ENCODE assay signal across 9 cellular contexts in the genomic region with DNA sequence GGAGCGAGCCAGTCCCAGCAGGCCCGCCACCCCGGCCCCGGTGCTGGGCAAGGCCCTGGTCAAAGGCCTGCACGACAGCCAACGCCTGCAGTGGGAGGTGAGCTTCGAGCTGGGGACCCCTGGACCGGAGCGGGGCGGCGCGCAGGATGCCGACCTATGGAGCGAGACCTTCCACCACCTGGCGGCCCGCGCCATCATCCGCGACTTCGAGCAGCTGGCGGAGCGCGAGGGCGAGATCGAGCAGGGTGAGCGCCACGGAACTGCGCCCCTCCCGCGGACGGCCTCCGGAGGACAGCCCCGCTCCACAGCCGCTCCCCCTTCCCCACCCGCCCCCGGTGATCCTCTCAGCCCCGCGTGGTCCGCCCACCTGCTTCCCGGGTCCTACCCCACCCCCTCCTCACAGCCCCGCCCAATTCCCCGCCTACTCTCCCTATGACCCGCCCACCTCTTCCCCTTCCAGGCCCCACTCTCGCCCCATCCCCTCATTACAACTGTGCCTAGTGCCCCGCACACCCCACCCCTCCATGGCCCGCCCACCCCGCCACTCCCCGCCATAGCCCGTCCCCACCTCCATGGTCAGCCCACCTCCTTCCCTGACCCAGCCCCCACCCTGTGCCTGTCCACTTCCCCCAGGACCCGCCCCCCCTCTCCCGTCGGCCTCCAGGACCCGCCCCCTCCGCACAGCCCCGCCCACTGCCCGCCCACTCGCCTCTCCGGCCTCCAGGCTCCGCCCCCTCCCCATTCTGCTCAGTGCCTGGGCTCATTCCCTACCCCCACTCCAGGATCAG. TPM values are rescaled to one million over a fixed set of nuclear protein-coding genes. Genes with fewer than 3 reads are reported as not detected.
A peak's percentile ranks its signal among the peaks of the same experiment; 100 is the strongest.
DNase-seq lines count a peak whose midpoint lies in the region; ATAC-seq and FAIRE-seq lines count a peak whose summit lies in the region.
"Had no signal": no experiment of that assay in that cellular context is flagged by ENCODE, and none has a peak within 500 bp of the region (broad histone marks: within the 10 kb centered on the region; RNA-seq: fewer than 3 reads in every experiment).

No MANE protein-coding gene starts in this region.

- H4K91ac ChIP-seq in neuronal stem cell (ENCODE audit: low read depth, low read length, poor library complexity): no peak overlapping the region

- in situ Hi-C loops in Caki2 (cut with HindIII; ENCODE audit: low pct_unique_long_range_greater_than_20kb, low sequenced_read_pairs): no loop called here

- H3K79me1 ChIP-seq in neuronal stem cell (ENCODE audit: low read depth, low read length): no peaks in the 10 kb centered on the region

- H3K9ac ChIP-seq in neuronal stem cell (ENCODE audit: low read depth, low read length, poor library complexity): peak overlapping the region; percentile 90

- H3K36me3 ChIP-seq in neuronal stem cell (replicated peaks in 1 of 2; ENCODE audit: control insufficient read depth in 2 of 2, insufficient read depth in 2 of 2, low read length in 2 of 2) (no peaks in the 10 kb centered on the region), small intestine (ENCODE audit: control insufficient read depth in 2 of 2, insufficient read depth in 2 of 2, low read length in 2 of 2) (no peaks in the 10 kb centered on the region)

- H3K27me3 ChIP-seq in neuronal stem cell (ENCODE audit: control insufficient read depth in 3 of 3, insufficient read depth in 3 of 3, low read depth in 1 of 3, low read length in 3 of 3) (peaks cover 0 to 23% (median 0%) of the 10 kb centered on the region in 3 experiments), small intestine (ENCODE audit: control insufficient read depth in 2 of 2, insufficient read depth in 2 of 2, low read length in 2 of 2) (peaks cover 0 to 2% of the 10 kb centered on the region in 2 donors)

- no peaks in the 10 kb centered on the region for H3K9me3 ChIP-seq in neuronal stem cell (replicated peaks in 1 of 2; ENCODE audit: control insufficient read depth in 2 of 2, insufficient read depth in 1 of 2, low read depth in 1 of 2, low read length in 2 of 2)
- no peaks in the 10 kb centered on the region for H3K9me3 ChIP-seq in small intestine (ENCODE audit: control insufficient read depth, low read depth)

- peak overlapping the region; percentile 82 for H4K8ac ChIP-seq in neuronal stem cell (ENCODE audit: low read depth, low read length)

- H3K4me1 ChIP-seq in neuronal stem cell (ENCODE audit: control insufficient read depth in 2 of 2, insufficient read depth in 1 of 2, low read depth in 1 of 2, low read length in 2 of 2) (peaks cover 0 to 12% of the 10 kb centered on the region in 2 donors), small intestine (ENCODE audit: control insufficient read depth in 2 of 2, insufficient read depth in 1 of 2, low read depth in 1 of 2, low read length in 1 of 2) (no peaks in the 10 kb centered on the region)

- ATAC-seq in esophagus mucosa (peak; percentile 13), HG02610 (IDR thresholded peaks at IDR 0.05; ENCODE audit: unreplicated experiment) (no peak), HG03095 (IDR thresholded peaks at IDR 0.05; ENCODE audit: unreplicated experiment) (no peak), HG03520 (IDR thresholded peaks at IDR 0.05; ENCODE audit: unreplicated experiment) (no peak)

- peak overlapping the region; percentile 98 for H3K18ac ChIP-seq in neuronal stem cell (ENCODE audit: low read length)

- peak overlapping the region; percentile 87 for H2BK120ac ChIP-seq in neuronal stem cell (ENCODE audit: low read depth, low read length)

- no CpG with 5 or more reads among the region's 59 CpGs for WGBS in neuronal stem cell (ENCODE audit: extremely low coverage in 2 of 2, insufficient read length in 2 of 2, insufficient replicate concordance in 1 of 2), 2 donors
- WGBS in small intestine, 3 donors: 5 to 9% (median 7%) methylated on average over 21 to 59 of the region's 59 CpGs

- DNase-seq in Caki2 (ENCODE audit: low read depth): peak; percentile 49
- peak; percentile 72 for DNase-seq in NCI-H69 (lab: John Stamatoyannopoulos, UW)
- peak; percentile 76 for DNase-seq in neuronal stem cell (ENCODE audit: low spot score)
- DNase-seq in small intestine: no peak

- H3K14ac ChIP-seq in neuronal stem cell (ENCODE audit: low read length): peak overlapping the region; percentile 97

- H3K4me2 ChIP-seq in neuronal stem cell (ENCODE audit: insufficient read depth, low read length, poor library complexity, severe bottlenecking): peak overlapping the region; percentile 83

- peak overlapping the region; percentile 89 for H3K4ac ChIP-seq in neuronal stem cell (ENCODE audit: low read length)

- H3K23ac ChIP-seq in neuronal stem cell (ENCODE audit: low read depth, low read length, poor library complexity): peak overlapping the region; percentile 96

- H3K4me3 ChIP-seq in neuronal stem cell (ENCODE audit: low read length in 2 of 2) (peak overlapping the region in 1 of 2 donors; percentile 83), small intestine (ENCODE audit: low read depth in 1 of 2, low read length in 2 of 2) (no peak overlapping the region)

- FAIRE-seq in small intestine (lab: Jason Lieb, UNC): no peak

- H2BK15ac ChIP-seq in neuronal stem cell (ENCODE audit: low read length): peak overlapping the region; percentile 99

- no peak overlapping the region for H2AFZ ChIP-seq in neuronal stem cell (ENCODE audit: low read length)

- H2BK5ac ChIP-seq in neuronal stem cell (ENCODE audit: low read length): peak overlapping the region; percentile 95

- no peak overlapping the region for H3K27ac ChIP-seq in neuronal stem cell (replicated peaks; ENCODE audit: low read length)
- H3K27ac ChIP-seq in small intestine (ENCODE audit: low read depth in 1 of 2, low read length in 1 of 2): no peak overlapping the region

- H2AK5ac ChIP-seq in neuronal stem cell (ENCODE audit: low read depth, low read length): peak overlapping the region; percentile 95

- peak overlapping the region; percentile 98 for H2BK12ac ChIP-seq in neuronal stem cell (ENCODE audit: low read length)

RNA-seq across cellular contexts. Expression of a gene that starts 52.7 kb away (rescaled TPM):
- not detected in 2 replicates for total RNA-seq in Caki2 (2014; rRNA removed; shearing (Covaris generic); ENCODE audit: low replicate concordance)
- not detected for total RNA-seq in esophagus mucosa
- polyA plus RNA-seq in neuronal stem cell (2013, experiment 1 of 2): 0.14 TPM
- 0.15 TPM for polyA plus RNA-seq in neuronal stem cell (2013, experiment 2 of 2)
- under 1 TPM in 1 of 3 donors, not detected in 2; 0.01 TPM for polyA plus RNA-seq in small intestine
- total RNA-seq: liver had no signal
- polyA plus RNA-seq: liver had no signal
